10 cellular contexts compared by ENCODE assay signal in genomic region chr1:1299686-1300351, GRCh38. TPM values are rescaled to one million over a fixed set of nuclear protein-coding genes. Genes with fewer than 3 reads are reported as not detected.
DNase-seq lines count a peak whose midpoint lies in the region; ATAC-seq and TF ChIP-seq lines count a peak whose summit lies in the region.
"Had no signal": no experiment of that assay in that cellular context is flagged by ENCODE, and none has a peak within 500 bp of the region (broad histone marks: within the 10 kb centered on the region; RNA-seq: fewer than 3 reads in every experiment).

No MANE protein-coding gene starts in this region.

- intact Hi-C loops in activated CD4-positive, alpha-beta T cell treated with anti-CD3 and anti-CD28 coated beads, Interleukin-2, amount 10 ng/mL, durations not matched to agents 24 days and 14 days (cut with micrococcal nuclease), result no loop called here
- intact Hi-C loops in psoas muscle (cut with DNase I), result no loop called here

- peak; percentile 75 for DNase-seq in activated CD4-positive, alpha-beta T cell treated with anti-CD3 and anti-CD28 coated beads, Interleukin-2, amount 10 ng/mL, durations not matched to agents 24 days and 14 days
- DNase-seq in activated CD4-positive, alpha-beta T cell treated with anti-CD3 and anti-CD28 coated beads for 1 hour, result no peak
- DNase-seq in NCI-H2227 (lab: John Stamatoyannopoulos, UW; ENCODE audit: unreplicated experiment) (peak; percentile 42), chondrocyte (ENCODE audit: low spot score) (no peak), psoas muscle (no peak), retina (no peak), NCI-H146 treated with DMSO at 0.1 percent for 48 hours (lab: John Stamatoyannopoulos, UW; ENCODE audit: unreplicated experiment) (no peak)
- DNase-seq: NCI-H1092 treated with DMSO at 0.1 percent for 48 hours had no signal

- no peaks in the 10 kb centered on the region for H3K9me3 Mint-ChIP-seq in activated CD4-positive, alpha-beta T cell treated with anti-CD3 and anti-CD28 coated beads, Interleukin-2, amount 10 ng/mL, durations not matched to agents 24 days and 14 days
- no peaks in the 10 kb centered on the region for H3K9me3 Mint-ChIP-seq in chondrocyte (ENCODE audit: low read depth)

- ATAC-seq in psoas muscle, result no peak
- ATAC-seq in GM19463 (IDR thresholded peaks at IDR 0.05; ENCODE audit: unreplicated experiment), result no peak

- H3K4me1 Mint-ChIP-seq in activated CD4-positive, alpha-beta T cell treated with anti-CD3 and anti-CD28 coated beads, Interleukin-2, amount 10 ng/mL, durations not matched to agents 24 days and 14 days, result no peaks in the 10 kb centered on the region
- H3K4me1 Mint-ChIP-seq in chondrocyte (ENCODE audit: low read depth), result peaks cover 6% of the 10 kb centered on the region

- H3K27me3 Mint-ChIP-seq in activated CD4-positive, alpha-beta T cell treated with anti-CD3 and anti-CD28 coated beads, Interleukin-2, amount 10 ng/mL, durations not matched to agents 24 days and 14 days, result no peaks in the 10 kb centered on the region
- H3K27me3 Mint-ChIP-seq in chondrocyte (ENCODE audit: low read depth), result no peaks in the 10 kb centered on the region

- no peaks in the 10 kb centered on the region for H3K9me3 ChIP-seq in psoas muscle

- no peak overlapping the region for H3K27ac Mint-ChIP-seq in activated CD4-positive, alpha-beta T cell treated with anti-CD3 and anti-CD28 coated beads, Interleukin-2, amount 10 ng/mL, durations not matched to agents 24 days and 14 days
- H3K27ac Mint-ChIP-seq in chondrocyte (ENCODE audit: unreplicated experiment), result no peak overlapping the region

- H3K27me3 ChIP-seq in psoas muscle (ENCODE audit: insufficient read depth in 3 of 3, low read length in 2 of 3), result no peaks in the 10 kb centered on the region

- peaks cover 9% of the 10 kb centered on the region for H3K4me1 ChIP-seq in psoas muscle
- H3K4me1 ChIP-seq: parathyroid adenoma had no signal

- H3K36me3 Mint-ChIP-seq in activated CD4-positive, alpha-beta T cell treated with anti-CD3 and anti-CD28 coated beads, Interleukin-2, amount 10 ng/mL, durations not matched to agents 24 days and 14 days (ENCODE audit: low read depth), result peaks cover 2% of the 10 kb centered on the region
- no peaks in the 10 kb centered on the region for H3K36me3 Mint-ChIP-seq in chondrocyte (ENCODE audit: low read depth)

- WGBS in psoas muscle, 3 donors, result 78 to 85% (median 82%) methylated on average over 21 to 22 of the region's 22 CpGs

- H3K4me3 Mint-ChIP-seq in activated CD4-positive, alpha-beta T cell treated with anti-CD3 and anti-CD28 coated beads, Interleukin-2, amount 10 ng/mL, durations not matched to agents 24 days and 14 days, result no peak overlapping the region
- no peak overlapping the region for H3K4me3 Mint-ChIP-seq in chondrocyte (ENCODE audit: unreplicated experiment)

- TF ChIP-seq CTCF in chondrocyte (IDR thresholded peaks at IDR 0.05) (peak; percentile 58), psoas muscle (IDR thresholded peaks at IDR 0.05) (peak; percentile 6)

- no peak overlapping the region for H3K4me3 ChIP-seq in psoas muscle

- peaks cover 0 to 31% of the 10 kb centered on the region in 2 donors for H3K36me3 ChIP-seq in psoas muscle (ENCODE audit: insufficient read depth in 1 of 2, low read depth in 1 of 2)

- H3K27ac ChIP-seq in psoas muscle, result no peak overlapping the region
- H3K27ac ChIP-seq: parathyroid adenoma had no signal

RNA-seq across cellular contexts. Expression of gene ACAP3, which starts 7.9 kb away (rescaled TPM):
- total RNA-seq in activated CD4-positive, alpha-beta T cell treated with anti-CD3 and anti-CD28 coated beads, Interleukin-2, amount 10 ng/mL, durations not matched to agents 24 days and 14 days, result 54.1 and 55.7 TPM in 2 replicates
- 51.9 to 77.5 TPM (median 57.5 TPM) in 3 replicates for total RNA-seq in chondrocyte
- total RNA-seq in psoas muscle, result 10 to 100 TPM; 20.8 to 32.0 (median 26.3) TPM
- polyA plus RNA-seq in psoas muscle, result 10 to 100 TPM; 14.7 to 23.7 (median 15.5) TPM

RNA-seq across cellular contexts. Expression of gene PUSL1, which starts 8.6 kb away (rescaled TPM):
- 33.4 and 35.2 TPM in 2 replicates for total RNA-seq in activated CD4-positive, alpha-beta T cell treated with anti-CD3 and anti-CD28 coated beads, Interleukin-2, amount 10 ng/mL, durations not matched to agents 24 days and 14 days
- total RNA-seq in chondrocyte (21.6 to 22.3 TPM (median 22.1 TPM) in 3 replicates), psoas muscle (1 to 10 TPM; 3.7 to 7.3 (median 5.8) TPM)
- polyA plus RNA-seq in psoas muscle, result 1 to 10 TPM; 7.9 to 9.1 (median 9.0) TPM

RNA-seq across cellular contexts. Expression of gene SCNN1D, which starts 19.6 kb away (rescaled TPM):
- total RNA-seq in activated CD4-positive, alpha-beta T cell treated with anti-CD3 and anti-CD28 coated beads, Interleukin-2, amount 10 ng/mL, durations not matched to agents 24 days and 14 days, result 3.1 and 3.2 TPM in 2 replicates
- total RNA-seq in chondrocyte (6.6 to 7.4 TPM (median 6.7 TPM) in 3 replicates), psoas muscle (1 to 10 TPM; 1.4 to 3.5 (median 1.4) TPM)
- 1 to 10 TPM in 2 of 3 donors, under 1 TPM in 1; 0.48 to 2.0 (median 1.6) TPM for polyA plus RNA-seq in psoas muscle

RNA-seq across cellular contexts. Expression of gene INTS11, which starts 24.6 kb away (rescaled TPM):
- total RNA-seq in activated CD4-positive, alpha-beta T cell treated with anti-CD3 and anti-CD28 coated beads, Interleukin-2, amount 10 ng/mL, durations not matched to agents 24 days and 14 days, result 145 TPM in 2 replicates
- total RNA-seq in chondrocyte (67.3 to 87.0 TPM (median 73.8 TPM) in 3 replicates), psoas muscle (10 to 100 TPM; 55.6 to 80.8 (median 64.0) TPM)
- polyA plus RNA-seq in psoas muscle, result 10 to 100 TPM; 71.2 to 72.7 (median 71.8) TPM

RNA-seq across cellular contexts. Expression of gene CPTP, which starts 24.8 kb away (rescaled TPM):
- total RNA-seq in activated CD4-positive, alpha-beta T cell treated with anti-CD3 and anti-CD28 coated beads, Interleukin-2, amount 10 ng/mL, durations not matched to agents 24 days and 14 days, result 11.5 and 12.3 TPM in 2 replicates
- 19.4 to 23.3 TPM (median 23.1 TPM) in 3 replicates for total RNA-seq in chondrocyte
- total RNA-seq in psoas muscle, result 10 to 100 TPM; 18.2 to 39.5 (median 23.8) TPM
- 10 to 100 TPM; 31.3 to 38.1 (median 33.4) TPM for polyA plus RNA-seq in psoas muscle

Comparison
In these comparisons a context has a peak if more than half of its experiments do, and no peak if none do; other contexts are left out.
1. DNase-seq: peak in activated CD4-positive, alpha-beta T cell treated with anti-CD3 and anti-CD28 coated beads, Interleukin-2, amount 10 ng/mL, durations not matched to agents 24 days and 14 days (single experiment) and NCI-H2227 (single experiment); none in activated CD4-positive, alpha-beta T cell treated with anti-CD3 and anti-CD28 coated beads for 1 hour (single experiment), chondrocyte (single experiment), psoas muscle (0 of 2), retina (single experiment) and NCI-H146 treated with DMSO at 0.1 percent for 48 hours (single experiment).